In the genomic region with DNA sequence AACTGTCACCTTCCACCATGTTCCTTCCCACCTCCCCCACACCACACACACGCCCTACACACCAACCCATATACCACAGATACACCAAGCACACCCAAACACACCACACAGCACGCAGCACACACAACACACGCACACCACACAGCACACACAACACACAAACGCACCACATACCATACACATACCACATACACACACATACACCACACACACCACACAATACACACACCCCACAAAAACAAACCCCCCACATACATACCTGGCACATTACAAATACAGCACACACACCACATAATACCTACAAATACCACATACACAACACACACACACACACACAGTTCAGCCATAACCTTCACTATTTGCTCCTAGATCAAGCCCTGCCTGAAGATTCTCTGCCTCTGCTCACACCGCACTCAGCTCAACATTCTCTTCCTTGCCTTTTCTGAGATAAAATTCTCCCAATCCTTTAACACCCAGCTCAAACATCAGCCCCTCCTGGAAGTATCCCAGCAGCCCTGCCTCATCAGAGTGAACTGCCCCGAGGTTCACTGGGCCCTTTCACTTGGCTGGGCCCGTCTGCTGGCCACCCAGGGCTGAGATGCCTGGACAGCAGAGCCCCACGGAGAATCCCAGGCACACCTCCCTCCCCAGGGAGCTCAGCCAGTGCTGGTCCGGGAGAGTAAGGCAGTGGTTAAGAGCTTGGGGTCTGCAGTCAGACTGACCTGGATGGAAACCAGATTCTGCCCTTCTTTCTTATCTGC, we compare ENCODE assay signal across 10 cellular contexts. TPM values are rescaled to one million over a fixed set of nuclear protein-coding genes. Genes with fewer than 3 reads are reported as not detected.
DNase-seq lines count a peak whose midpoint lies in the region; ATAC-seq lines count a peak whose summit lies in the region.
"Had no signal": no experiment of that assay in that cellular context is flagged by ENCODE, and none has a peak within 500 bp of the region (broad histone marks: within the 10 kb centered on the region; RNA-seq: fewer than 3 reads in every experiment).

No MANE protein-coding gene starts in this region.

- H3K4me2 ChIP-seq in GM23248 (ENCODE audit: unreplicated experiment) = no peak overlapping the region

- H3K27me3 Mint-ChIP-seq in activated naive CD8-positive, alpha-beta T cell = no peaks in the 10 kb centered on the region

- no peaks in the 10 kb centered on the region for H3K79me2 ChIP-seq in GM23248 (ENCODE audit: insufficient read depth)

- H3K9ac ChIP-seq in GM23248 = peak overlapping the region; percentile 48

- in situ Hi-C loops in GM23248 (cut with MboI) = no loop called here

- no peak for ATAC-seq in stimulated activated effector memory CD8-positive, alpha-beta T cell treated with anti-CD3 and anti-CD28 coated beads, Interleukin-12 subunit alpha, Interleukin-12 subunit beta, amount 100 ng/mL, for 72 hours
- ATAC-seq in HG02610 (IDR thresholded peaks at IDR 0.05; ENCODE audit: unreplicated experiment) (no peak), HG02840 (IDR thresholded peaks at IDR 0.05; ENCODE audit: low FRiP score, unreplicated experiment) (no peak)
- ATAC-seq: WTC11 had no signal

- 74 to 78% methylated on average over 9 of the region's 9 CpGs for WGBS in GM23248 (ENCODE audit: low coverage in 1 of 2, low lambda C conversion rate in 2 of 2, missing lambda C conversion rate in 2 of 2), 2 experiments

- no peaks in the 10 kb centered on the region for H3K9me3 Mint-ChIP-seq in activated naive CD8-positive, alpha-beta T cell (ENCODE audit: low read depth)
- no peaks in the 10 kb centered on the region for H3K9me3 Mint-ChIP-seq in stimulated activated effector memory CD8-positive, alpha-beta T cell treated with anti-CD3 and anti-CD28 coated beads, Interleukin-12 subunit alpha, Interleukin-12 subunit beta, amount 100 ng/mL, for 72 hours
- H3K9me3 Mint-ChIP-seq: WTC11 had no signal

- H3K9me3 ChIP-seq in GM23248 (ENCODE audit: low read depth) = no peaks in the 10 kb centered on the region

- peak overlapping the region; percentile 43; the same call in 1 of the 2 replicates for H2AFZ ChIP-seq in GM23248

- H4K20me1 ChIP-seq in GM23248 (ENCODE audit: insufficient read depth) = no peaks in the 10 kb centered on the region

- H3K4me1 ChIP-seq in GM23248 (ENCODE audit: insufficient read depth) = peaks cover 11% of the 10 kb centered on the region

- H3K36me3 Mint-ChIP-seq in activated naive CD8-positive, alpha-beta T cell = peaks cover 3% of the 10 kb centered on the region
- peaks cover 81% of the 10 kb centered on the region for H3K36me3 Mint-ChIP-seq in stimulated activated effector memory CD8-positive, alpha-beta T cell treated with anti-CD3 and anti-CD28 coated beads, Interleukin-12 subunit alpha, Interleukin-12 subunit beta, amount 100 ng/mL, for 72 hours
- H3K36me3 Mint-ChIP-seq: WTC11 had no signal

- no peaks in the 10 kb centered on the region for H3K27me3 ChIP-seq in GM23248 (replicated peaks; ENCODE audit: insufficient read depth)

- H3K27ac ChIP-seq in GM23248 = peak overlapping the region; percentile 32; the same call in 1 of the 2 replicates

- 0 out of 2 replicates have a peak, but pooled peaks cover 4% of the 10 kb centered on the region for H3K36me3 ChIP-seq in GM23248 (ENCODE audit: low read depth)

- peak overlapping the region; percentile 80 for H3K27ac Mint-ChIP-seq in activated naive CD8-positive, alpha-beta T cell
- H3K27ac Mint-ChIP-seq in stimulated activated effector memory CD8-positive, alpha-beta T cell treated with anti-CD3 and anti-CD28 coated beads, Interleukin-12 subunit alpha, Interleukin-12 subunit beta, amount 100 ng/mL, for 72 hours = peak overlapping the region; percentile 80
- H3K27ac Mint-ChIP-seq: WTC11 had no signal

- no peak overlapping the region for H3K4me3 ChIP-seq in GM23248

- H3K4me1 Mint-ChIP-seq in activated naive CD8-positive, alpha-beta T cell (ENCODE audit: low read depth) = peaks cover 34% of the 10 kb centered on the region
- peaks cover 23% of the 10 kb centered on the region for H3K4me1 Mint-ChIP-seq in stimulated activated effector memory CD8-positive, alpha-beta T cell treated with anti-CD3 and anti-CD28 coated beads, Interleukin-12 subunit alpha, Interleukin-12 subunit beta, amount 100 ng/mL, for 72 hours

- H3K9me2 ChIP-seq in GM23248 (ENCODE audit: insufficient read depth) = no peaks in the 10 kb centered on the region

- no peak overlapping the region for H3K4me3 Mint-ChIP-seq in activated naive CD8-positive, alpha-beta T cell
- no peak overlapping the region for H3K4me3 Mint-ChIP-seq in stimulated activated effector memory CD8-positive, alpha-beta T cell treated with anti-CD3 and anti-CD28 coated beads, Interleukin-12 subunit alpha, Interleukin-12 subunit beta, amount 100 ng/mL, for 72 hours
- H3K4me3 Mint-ChIP-seq: WTC11 had no signal

- peaks cover 8% of the 10 kb centered on the region for H3F3A ChIP-seq in GM23248 (ENCODE audit: insufficient read depth)

- DNase-seq in GM23248 = peak; percentile 14
- DNase-seq in hepatic stellate cell (ENCODE audit: low spot score) = peak; percentile 61
- no peak for DNase-seq in stimulated activated effector memory CD8-positive, alpha-beta T cell treated with anti-CD3 and anti-CD28 coated beads, Interleukin-12 subunit alpha, Interleukin-12 subunit beta, amount 100 ng/mL, for 72 hours (ENCODE audit: low spot score in 2 of 2)
- DNase-seq in NCI-H510A (lab: John Stamatoyannopoulos, UW) = no peak
- DNase-seq in NCI-H526 treated with DMSO at 0.1 percent for 48 hours (lab: John Stamatoyannopoulos, UW) = no peak
- DNase-seq: NCI-H82 had no signal

RNA-seq across cellular contexts. Expression of a gene that starts 31.9 kb away (rescaled TPM):
- total RNA-seq in GM23248 (2014; rRNA removed; shearing (Covaris generic)) = 7.3 and 13.9 TPM in 2 replicates
- 9.0 and 11.6 TPM in 2 replicates for polyA plus RNA-seq in GM23248 (2016; fragmentation: Nextera tagmentation; extraction: Ambion mirVana)

Comparison
In these comparisons a context has a peak if more than half of its experiments do, and no peak if none do; other contexts are left out.
1. DNase-seq: peak in GM23248 (single experiment) and hepatic stellate cell (single experiment); none in stimulated activated effector memory CD8-positive, alpha-beta T cell treated with anti-CD3 and anti-CD28 coated beads, Interleukin-12 subunit alpha, Interleukin-12 subunit beta, amount 100 ng/mL, for 72 hours (0 of 2), NCI-H510A (single experiment) and NCI-H526 treated with DMSO at 0.1 percent for 48 hours (single experiment).